Comparison of ENCODE assay signal across 29 cellular contexts in the genomic region with DNA sequence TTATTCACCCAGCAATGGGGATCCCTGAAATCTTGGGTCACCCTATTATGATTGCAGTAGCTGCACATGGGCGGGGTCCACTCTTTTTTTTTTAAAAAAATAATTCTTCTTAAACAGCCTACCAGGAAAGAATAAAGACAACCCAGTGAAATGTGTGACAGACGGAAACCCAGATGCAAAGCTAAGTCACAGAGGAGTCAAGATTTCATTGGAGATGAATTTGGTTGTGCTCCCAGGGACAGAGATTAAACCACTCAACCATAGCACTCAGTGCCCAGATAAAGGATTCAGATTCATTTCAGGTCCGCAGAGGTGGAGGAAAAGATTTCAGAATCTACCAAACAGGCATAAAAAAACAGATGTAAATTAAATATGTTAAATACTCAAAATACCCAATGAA.
"Had no signal": no experiment of that assay in that cellular context is flagged by ENCODE, and none has a peak within 500 bp of the region (broad histone marks: within the 10 kb centered on the region; RNA-seq: fewer than 3 reads in every experiment).

No MANE protein-coding gene starts in this region.

- H3K9me3 ChIP-seq: ascending aorta had no signal

- H3K4me3 Mint-ChIP-seq: activated CD4-positive, alpha-beta T cell treated with anti-CD3 and anti-CD28 coated beads, Interleukin-2, amount 10 ng/mL, durations not matched to agents 24 days and 14 days; activated CD8-positive, alpha-beta T cell treated with anti-CD3 and anti-CD28 coated beads, Interleukin-2, amount 10 ng/mL, durations not matched to agents 7 days and 5 days; activated naive CD4-positive, alpha-beta T cell treated with anti-CD3 and anti-CD28 coated beads, Interleukin-2, amount 50 U/mL, for 24 hours; activated naive CD8-positive, alpha-beta T cell treated with anti-CD3 and anti-CD28 coated beads, Interleukin-2, amount 10 ng/mL, durations not matched to agents 7 days and 5 days; activated T-cell treated with anti-CD3 and anti-CD28 coated beads, Interleukin-2, amount 50 U/mL, for 24 hours; central memory CD8-positive, alpha-beta T cell; IgD-negative memory B cell; T-cell; T-helper 17 cell had no signal

- H3K4me3 ChIP-seq: ascending aorta, cardiac muscle cell, PC-9 had no signal

- H3K27me3 ChIP-seq: ascending aorta, cardiac muscle cell had no signal

- H3K36me3 Mint-ChIP-seq: activated naive CD4-positive, alpha-beta T cell treated with anti-CD3 and anti-CD28 coated beads, Interleukin-2, amount 50 U/mL, for 24 hours; activated naive CD8-positive, alpha-beta T cell treated with anti-CD3 and anti-CD28 coated beads, Interleukin-2, amount 10 ng/mL, durations not matched to agents 7 days and 5 days; T-cell had no signal

- H3K36me3 ChIP-seq: ascending aorta, cardiac muscle cell had no signal

- H3K27me3 Mint-ChIP-seq: activated CD4-positive, alpha-beta T cell treated with anti-CD3 and anti-CD28 coated beads, Interleukin-2, amount 10 ng/mL, durations not matched to agents 24 days and 14 days; activated naive CD4-positive, alpha-beta T cell treated with anti-CD3 and anti-CD28 coated beads, Interleukin-2, amount 50 U/mL, for 24 hours; activated naive CD8-positive, alpha-beta T cell treated with anti-CD3 and anti-CD28 coated beads, Interleukin-2, amount 10 ng/mL, durations not matched to agents 7 days and 5 days; activated T-cell treated with anti-CD3 and anti-CD28 coated beads, Interleukin-2, amount 50 U/mL, for 24 hours; central memory CD8-positive, alpha-beta T cell; IgD-negative memory B cell; T-cell; T-helper 17 cell had no signal

- H3K4me1 Mint-ChIP-seq: activated CD4-positive, alpha-beta T cell treated with anti-CD3 and anti-CD28 coated beads, Interleukin-2, amount 10 ng/mL, durations not matched to agents 24 days and 14 days; activated naive CD4-positive, alpha-beta T cell treated with anti-CD3 and anti-CD28 coated beads, Interleukin-2, amount 50 U/mL, for 24 hours; activated naive CD8-positive, alpha-beta T cell treated with anti-CD3 and anti-CD28 coated beads, Interleukin-2, amount 10 ng/mL, durations not matched to agents 7 days and 5 days; central memory CD8-positive, alpha-beta T cell; IgD-negative memory B cell; T-cell; T-helper 17 cell had no signal

- DNase-seq: activated CD4-positive, alpha-beta T cell treated with anti-CD3 and anti-CD28 coated beads, Interleukin-2, amount 10 ng/mL, durations not matched to agents 24 days and 14 days; activated CD4-positive, alpha-beta T cell treated with anti-CD3 and anti-CD28 coated beads, Interleukin-2, amount 50 U/mL, for 48 hours; activated CD8-positive, alpha-beta T cell treated with anti-CD3 and anti-CD28 coated beads, Interleukin-2, amount 10 ng/mL, durations not matched to agents 7 days and 5 days; activated gamma-delta T cell; activated naive CD4-positive, alpha-beta T cell treated with Interleukin-2 at 50 U/mL for 16 hours; activated naive CD8-positive, alpha-beta T cell treated with anti-CD3 and anti-CD28 coated beads, Interleukin-2, amount 10 ng/mL, durations not matched to agents 7 days and 5 days; activated T-cell treated with anti-CD3 and anti-CD28 coated beads, Interleukin-2, amount 50 U/mL, for 24 hours; amygdala; Karpas-422; KBM-7; NCI-H1105; NCI-H1417 treated with DMSO at 0.1 percent for 48 hours; NCI-H187 treated with DMSO at 0.1 percent for 48 hours; NCI-H2081; NCI-H345; NCI-H510A treated with DMSO at 0.1 percent for 48 hours; NCI-H526 treated with DMSO at 0.1 percent for 48 hours; NCI-H774; PC-9; Right ventricle myocardium superior; T-cell; T-helper 17 cell had no signal

- H3K4me2 ChIP-seq: PC-9 had no signal

- H3K27ac ChIP-seq: ascending aorta, cardiac muscle cell, PC-9, VCaP had no signal

- H3K9me3 Mint-ChIP-seq: activated CD4-positive, alpha-beta T cell treated with anti-CD3 and anti-CD28 coated beads, Interleukin-2, amount 10 ng/mL, durations not matched to agents 24 days and 14 days had no signal

- H3K4me1 ChIP-seq: ascending aorta had no signal

- ATAC-seq: activated CD8-positive, alpha-beta T cell treated with anti-CD3 and anti-CD28 coated beads, Interleukin-2, amount 10 ng/mL, durations not matched to agents 7 days and 5 days; T-cell; T-helper 17 cell had no signal

- H2AFZ ChIP-seq: PC-9 had no signal

- H3K27ac Mint-ChIP-seq: activated CD4-positive, alpha-beta T cell treated with anti-CD3 and anti-CD28 coated beads, Interleukin-2, amount 10 ng/mL, durations not matched to agents 24 days and 14 days; activated CD8-positive, alpha-beta T cell treated with anti-CD3 and anti-CD28 coated beads, Interleukin-2, amount 10 ng/mL, durations not matched to agents 7 days and 5 days; activated naive CD4-positive, alpha-beta T cell treated with anti-CD3 and anti-CD28 coated beads, Interleukin-2, amount 50 U/mL, for 24 hours; activated naive CD8-positive, alpha-beta T cell treated with anti-CD3 and anti-CD28 coated beads, Interleukin-2, amount 10 ng/mL, durations not matched to agents 7 days and 5 days; activated T-cell treated with anti-CD3 and anti-CD28 coated beads, Interleukin-2, amount 50 U/mL, for 24 hours; activated T-helper 2 cell treated with anti-CD3 and anti-CD28 coated beads, Interferon-gamma antibody, Interleukin-2, Interleukin-4, amounts not matched to agents 10 μg/mL and 5 μg/mL and 100 μg/mL, durations not matched to agents 14 hours and 24 hours and 36 hours; IgD-negative memory B cell; T-cell; T-helper 17 cell had no signal
